Comparison of ENCODE assay signal across 8 cellular contexts in genomic region chr13:110546933-110547332, GRCh38. TPM values are rescaled to one million over a fixed set of nuclear protein-coding genes. Genes with fewer than 3 reads are reported as not detected.
A peak's percentile ranks its signal among the peaks of the same experiment; 100 is the strongest.
DNase-seq lines count a peak whose midpoint lies in the region; ATAC-seq and TF ChIP-seq lines count a peak whose summit lies in the region.

No MANE protein-coding gene starts in this region.

- in situ Hi-C loops in GM13976 (cut with MboI; ENCODE audit: low sequenced_read_pairs, unreplicated experiment) = no loop called here

- H3K9me3 ChIP-seq in mucosa of descending colon = no peaks in the 10 kb centered on the region

- CTCF ChIA-PET in AG04449 (lab: Yijun Ruan, JAX) = interaction anchor here (1.9 kb wide), 1 partner anchor 47 kb away, joined by 5 read pairs; no protein-coding TSS in a partner anchor

- DNase-seq in AG04449 (ENCODE audit: low read depth, low spot score) (peak; percentile 73), NCI-H2196 treated with DMSO at 0.1 percent for 48 hours (lab: John Stamatoyannopoulos, UW; ENCODE audit: unreplicated experiment) (peak; percentile 4), epithelial cell of proximal tubule (ENCODE audit: low read depth) (peak; percentile 82), mucosa of descending colon (peak; percentile 86 to 92 (median 88)), GM13976 (ENCODE audit: low spot score) (no peak), DMS79 (lab: John Stamatoyannopoulos, UW) (no peak), NCI-H1048 (lab: John Stamatoyannopoulos, UW) (no peak)

- intact Hi-C loops in mucosa of descending colon (cut with DNase I, micrococcal nuclease) = no loop called here

- ATAC-seq in mucosa of descending colon = peak; percentile 97
- ATAC-seq in GM21423 (IDR thresholded peaks at IDR 0.05; ENCODE audit: unreplicated experiment) = no peak

- H3K4me3 ChIP-seq in AG04449 (ENCODE audit: low read depth, low read length) = no peak overlapping the region; the same call in 1 of the 2 replicates
- no peak overlapping the region for H3K4me3 ChIP-seq in epithelial cell of proximal tubule (ENCODE audit: low read depth, low read length)
- no peak overlapping the region for H3K4me3 ChIP-seq in mucosa of descending colon

- POLR2A ChIA-PET in AG04449 (lab: Yijun Ruan, JAX) = interaction anchor here (0.6 to 1.4 kb wide), 2 partner anchors 15 to 168 kb away, joined by 3 to 7 read pairs; no protein-coding TSS in a partner anchor

- peaks cover 14% of the 10 kb centered on the region for H3K4me1 ChIP-seq in mucosa of descending colon (ENCODE audit: low read depth)

- no peaks in the 10 kb centered on the region for H3K36me3 ChIP-seq in mucosa of descending colon (ENCODE audit: low read depth)

- no peak for TF ChIP-seq CTCF in AG04449 (IDR thresholded peaks at IDR 0.05; ENCODE audit: insufficient read depth, low read length, missing control alignments)
- TF ChIP-seq CTCF in epithelial cell of proximal tubule (conservative IDR thresholded peaks at IDR 0.05; ENCODE audit: low read depth, low read length) = no peak
- TF ChIP-seq CTCF in mucosa of descending colon (IDR thresholded peaks at IDR 0.05) = no peak
- TF ChIP-seq CTCF in GM13976 (IDR thresholded peaks at IDR 0.05; ENCODE audit: borderline replicate concordance, control extremely low read depth, extremely low read depth, insufficient read depth, missing control alignments) = no peak

RNA-seq across cellular contexts. Expression of gene RAB20, which starts 14.6 kb away (rescaled TPM):
- total RNA-seq in epithelial cell of proximal tubule (6.7 and 17.0 TPM in 2 replicates), mucosa of descending colon (10 to 100 TPM; 24.4 to 45.2 (median 33.7) TPM)

Comparison
In these comparisons a context has a peak if more than half of its experiments do, and no peak if none do; other contexts are left out.
1. DNase-seq: peak in AG04449 (single experiment), NCI-H2196 treated with DMSO at 0.1 percent for 48 hours (single experiment), epithelial cell of proximal tubule (single experiment) and mucosa of descending colon (3 of 3); none in GM13976 (single experiment), DMS79 (single experiment) and NCI-H1048 (single experiment).